Comparison of ENCODE assay signal across 8 cellular contexts in the genomic region with DNA sequence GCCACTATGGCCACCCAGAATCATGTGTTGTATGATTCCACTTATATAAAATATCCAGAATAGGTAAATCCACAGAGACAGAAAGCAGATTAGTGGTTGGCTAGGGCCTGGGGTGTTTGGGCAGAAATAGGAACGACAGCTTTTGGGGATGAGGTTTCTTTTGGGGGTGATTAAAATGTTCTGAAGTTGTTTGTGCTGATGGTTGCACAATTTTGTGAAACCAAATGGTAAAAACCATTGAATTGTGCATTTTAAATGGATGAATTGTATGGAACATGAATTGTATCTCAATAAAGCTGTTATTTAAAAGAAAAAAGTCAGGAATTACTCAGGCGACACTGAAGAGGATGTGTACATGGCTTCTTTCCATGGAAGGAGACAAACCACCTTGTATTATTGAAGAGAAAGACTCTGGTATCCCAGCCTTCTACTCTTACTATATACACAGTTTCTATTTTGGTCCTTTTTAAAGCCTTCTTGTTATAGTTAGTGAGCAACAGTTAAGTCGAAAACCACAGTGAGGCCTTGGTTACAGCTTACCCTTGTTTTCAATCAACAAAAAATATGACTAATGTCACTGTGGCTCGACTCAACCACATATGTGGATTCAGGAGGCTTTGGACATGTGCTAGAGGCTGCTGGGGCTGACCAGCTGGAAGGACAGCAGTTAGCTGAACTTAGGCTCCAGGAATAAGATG. TPM values are rescaled to one million over a fixed set of nuclear protein-coding genes. Genes with fewer than 3 reads are reported as not detected.
A peak's percentile ranks its signal among the peaks of the same experiment; 100 is the strongest.
DNase-seq lines count a peak whose midpoint lies in the region; ATAC-seq, FAIRE-seq and TF ChIP-seq lines count a peak whose summit lies in the region.

No MANE protein-coding gene starts in this region.

- H3K27me3 ChIP-seq in keratinocyte (ENCODE audit: control insufficient read depth, extremely low read depth, insufficient read depth, low read length): no peaks in the 10 kb centered on the region
- no peaks in the 10 kb centered on the region for H3K27me3 ChIP-seq in effector memory CD4-positive, alpha-beta T cell (replicated peaks; ENCODE audit: control insufficient read depth, insufficient read depth, low read length, poor library complexity, severe bottlenecking)

- no peaks in the 10 kb centered on the region for H3K9me3 Mint-ChIP-seq in T-helper 1 cell treated with Interleukin-12 subunit alpha and Interleukin-12 subunit beta and Interleukin-4 antibody, amounts not matched to agents 30 μg/mL and 1 μg/mL, for 36 hours

- H3K36me3 ChIP-seq in keratinocyte (ENCODE audit: control insufficient read depth in 2 of 2, extremely low read depth in 1 of 2, insufficient read depth in 2 of 2, low read length in 2 of 2): no peaks in the 10 kb centered on the region
- H3K36me3 ChIP-seq in effector memory CD4-positive, alpha-beta T cell (ENCODE audit: control insufficient read depth, insufficient read depth, low read length): no peaks in the 10 kb centered on the region

- FAIRE-seq in keratinocyte (lab: Jason Lieb, UNC): no peak

- H3K4me1 Mint-ChIP-seq in T-helper 1 cell treated with Interleukin-12 subunit alpha and Interleukin-12 subunit beta and Interleukin-4 antibody, amounts not matched to agents 30 μg/mL and 1 μg/mL, for 36 hours (ENCODE audit: low read depth): peaks cover 53% of the 10 kb centered on the region

- DNase-seq in AG20443 (ENCODE audit: low spot score) (peak; percentile 83), keratinocyte (ENCODE audit: low read depth, low spot score) (no peak), T1000 (lab: John Stamatoyannopoulos, UW) (no peak), DMS 273 treated with DMSO at 0.1 percent for 48 hours (lab: John Stamatoyannopoulos, UW) (no peak)
- DNase-seq in effector memory CD4-positive, alpha-beta T cell: no peak

- peak overlapping the region; percentile 26 for H3K27ac ChIP-seq in keratinocyte (ENCODE audit: control insufficient read depth, insufficient read depth, low read length)
- H3K27ac ChIP-seq in effector memory CD4-positive, alpha-beta T cell (ENCODE audit: insufficient read depth, low read length, poor library complexity, severe bottlenecking): no peak overlapping the region

- no peaks in the 10 kb centered on the region for H3K27me3 Mint-ChIP-seq in T-helper 1 cell treated with Interleukin-12 subunit alpha and Interleukin-12 subunit beta and Interleukin-4 antibody, amounts not matched to agents 30 μg/mL and 1 μg/mL, for 36 hours (ENCODE audit: low read depth)

- no peak for TF ChIP-seq CTCF in keratinocyte (optimal IDR thresholded peaks at IDR 0.05 in 1 of 3, IDR thresholded peaks at IDR 0.05 in 1 of 3, conservative IDR thresholded peaks at IDR 0.05 in 1 of 3; ENCODE audit: extremely low read depth in 1 of 3, insufficient read depth in 2 of 3, low read length in 3 of 3)

- H3K4me3 ChIP-seq in keratinocyte (ENCODE audit: control insufficient read depth in 2 of 3, extremely low read depth in 1 of 3, insufficient read depth in 2 of 3, low read depth in 1 of 3, low read length in 3 of 3): no peak overlapping the region
- H3K4me3 ChIP-seq in effector memory CD4-positive, alpha-beta T cell (ENCODE audit: insufficient read depth, low read depth, low read length, poor library complexity, severe bottlenecking): no peak overlapping the region

- dilution Hi-C loops in keratinocyte (cut with MboI; ENCODE audit: extremely low pct_ligation_motif_present, low sequenced_read_pairs): no loop called here

- H3K27ac Mint-ChIP-seq in T-helper 1 cell treated with Interleukin-12 subunit alpha and Interleukin-12 subunit beta and Interleukin-4 antibody, amounts not matched to agents 30 μg/mL and 1 μg/mL, for 36 hours: peak overlapping the region; percentile 99

- no peak overlapping the region for H3K4me2 ChIP-seq in keratinocyte (ENCODE audit: control insufficient read depth, extremely low read depth, insufficient read depth, low read depth, low read length)

- H3K36me3 Mint-ChIP-seq in T-helper 1 cell treated with Interleukin-12 subunit alpha and Interleukin-12 subunit beta and Interleukin-4 antibody, amounts not matched to agents 30 μg/mL and 1 μg/mL, for 36 hours (ENCODE audit: low read depth): peaks cover 29% of the 10 kb centered on the region

- peak overlapping the region; percentile 57 for H3K4me3 Mint-ChIP-seq in T-helper 1 cell treated with Interleukin-12 subunit alpha and Interleukin-12 subunit beta and Interleukin-4 antibody, amounts not matched to agents 30 μg/mL and 1 μg/mL, for 36 hours

- peaks cover 14% of the 10 kb centered on the region for H3K4me1 ChIP-seq in keratinocyte (ENCODE audit: control insufficient read depth, extremely low read depth, insufficient read depth, low read length)
- no peaks in the 10 kb centered on the region for H3K4me1 ChIP-seq in effector memory CD4-positive, alpha-beta T cell (ENCODE audit: control insufficient read depth, insufficient read depth, low read length, poor library complexity, severe bottlenecking)

- H2AFZ ChIP-seq in keratinocyte (ENCODE audit: control insufficient read depth, low read length): no peak overlapping the region

- H3K9ac ChIP-seq in keratinocyte (ENCODE audit: control insufficient read depth, extremely low read depth, insufficient read depth, low read length): no peak overlapping the region

- H3K79me2 ChIP-seq in keratinocyte (ENCODE audit: control insufficient read depth, insufficient read depth, low read length): no peaks in the 10 kb centered on the region

- no peaks in the 10 kb centered on the region for H3K9me3 ChIP-seq in keratinocyte (ENCODE audit: control insufficient read depth, low read depth, low read length)
- no peaks in the 10 kb centered on the region for H3K9me3 ChIP-seq in effector memory CD4-positive, alpha-beta T cell (ENCODE audit: control insufficient read depth, low read length)

- peak; percentile 89 for ATAC-seq in GM18907 (IDR thresholded peaks at IDR 0.05; ENCODE audit: unreplicated experiment)
- peak; percentile 70 for ATAC-seq in HG03103 (IDR thresholded peaks at IDR 0.05; ENCODE audit: low read depth, unreplicated experiment)

- peaks cover 4% of the 10 kb centered on the region for H3K9me1 ChIP-seq in keratinocyte (ENCODE audit: control insufficient read depth, extremely low read depth, insufficient read depth, low read length)

- no peaks in the 10 kb centered on the region for H4K20me1 ChIP-seq in keratinocyte (ENCODE audit: control insufficient read depth, extremely low read depth, insufficient read depth, low read length)

RNA-seq across cellular contexts. Expression of gene KMT2E, which starts 57.1 kb away (rescaled TPM):
- polyA plus RNA-seq in keratinocyte: 3.5 to 12.9 TPM (median 7.9 TPM) in 3 replicates
- 78.4 TPM for polyA plus RNA-seq in keratinocyte (2011; ENCODE audit: low read depth)
- 7.6 and 7.7 TPM in 2 replicates for polyA plus RNA-seq in keratinocyte (2011; cell fraction: cytosol; rRNA removed)
- 31.9 and 35.6 TPM in 2 replicates for polyA plus RNA-seq in keratinocyte (2011; cell fraction: nucleus; rRNA removed)
- 21.5 and 27.1 TPM in 2 replicates for polyA plus RNA-seq in keratinocyte (2012; ENCODE audit: low replicate concordance)
- polyA minus RNA-seq in keratinocyte: 36.9 to 48.3 TPM (median 41.4 TPM) in 3 replicates
- polyA minus RNA-seq in keratinocyte (2011; cell fraction: cytosol; rRNA and poly(A)+ RNA removed): 10.4 TPM
- 39.3 and 68.7 TPM in 2 replicates for polyA minus RNA-seq in keratinocyte (2011; cell fraction: nucleus; rRNA and poly(A)+ RNA removed)
